9 cellular contexts compared by ENCODE assay signal in the genomic region with DNA sequence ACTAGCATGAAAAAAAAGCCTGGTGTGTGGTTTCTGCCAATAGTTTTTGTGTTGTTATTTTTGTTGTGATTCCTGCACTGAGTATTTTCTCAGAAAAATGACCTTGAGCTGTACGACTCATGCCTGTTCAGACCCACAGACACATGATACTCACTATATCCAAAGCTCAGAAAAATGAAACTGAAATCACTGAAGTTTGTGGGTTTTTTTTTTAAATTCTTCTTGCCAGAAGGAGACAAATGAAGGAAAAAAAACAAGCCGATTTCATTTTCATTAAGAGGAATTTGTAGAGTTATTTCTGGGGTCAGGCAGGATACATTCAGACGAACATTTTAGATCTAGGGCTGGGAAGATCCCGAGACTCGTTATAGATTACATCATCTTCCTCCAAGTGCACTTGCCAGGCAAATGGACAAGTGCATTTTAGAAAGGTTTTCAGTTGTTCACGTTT.
A peak's percentile ranks its signal among the peaks of the same experiment; 100 is the strongest.
DNase-seq lines count a peak whose midpoint lies in the region; ATAC-seq and TF ChIP-seq lines count a peak whose summit lies in the region.
"Had no signal": no experiment of that assay in that cellular context is flagged by ENCODE, and none has a peak within 500 bp of the region (broad histone marks: within the 10 kb centered on the region; RNA-seq: fewer than 3 reads in every experiment).

No MANE protein-coding gene starts in this region.

- POLR2A ChIA-PET in CD4-positive, alpha-beta T cell (lab: Charles Lee) = interaction anchor here (0.7 to 1.1 kb wide), 2 partner anchors 19 to 59 kb away, joined by 3 to 4 read pairs; no protein-coding TSS in a partner anchor

- H3K27ac ChIP-seq in CD4-positive, alpha-beta T cell (ENCODE audit: low read depth, low read length) = no peak overlapping the region
- H3K27ac ChIP-seq: HL-60 had no signal

- no peaks in the 10 kb centered on the region for H3K9me3 Mint-ChIP-seq in CD4-positive, alpha-beta T cell
- H3K9me3 Mint-ChIP-seq in mesothelial cell of epicardium = no peaks in the 10 kb centered on the region

- intact Hi-C loops in CD4-positive, alpha-beta T cell (cut with DNase I, micrococcal nuclease) = loop anchor here in 1 of 2 experiments (2.0 to 5.0 kb wide), 2 partner anchors 87 to 101 kb away; no protein-coding TSS in a partner anchor

- peak overlapping the region; percentile 22 for H3K4me3 Mint-ChIP-seq in CD4-positive, alpha-beta T cell
- peak overlapping the region; percentile 14 for H3K4me3 Mint-ChIP-seq in mesothelial cell of epicardium

- no peaks in the 10 kb centered on the region for H3K27me3 Mint-ChIP-seq in CD4-positive, alpha-beta T cell
- no peaks in the 10 kb centered on the region for H3K27me3 Mint-ChIP-seq in mesothelial cell of epicardium (ENCODE audit: low read depth)

- ATAC-seq in CD4-positive, alpha-beta T cell (ENCODE audit: poor library complexity) = no peak
- ATAC-seq in HG02852 (IDR thresholded peaks at IDR 0.05; ENCODE audit: unreplicated experiment) (peak; percentile 36), HG03565 (IDR thresholded peaks at IDR 0.05; ENCODE audit: unreplicated experiment) (no peak)

- no peaks in the 10 kb centered on the region for H3K27me3 ChIP-seq in CD4-positive, alpha-beta T cell (ENCODE audit: control insufficient read depth, insufficient read depth, low read length)

- H3K27ac Mint-ChIP-seq in CD4-positive, alpha-beta T cell = peak overlapping the region; percentile 72
- peak overlapping the region; percentile 70 for H3K27ac Mint-ChIP-seq in mesothelial cell of epicardium

- H3K36me3 Mint-ChIP-seq in CD4-positive, alpha-beta T cell (ENCODE audit: low read depth) = no peaks in the 10 kb centered on the region
- no peaks in the 10 kb centered on the region for H3K36me3 Mint-ChIP-seq in mesothelial cell of epicardium

- DNase-seq in CD4-positive, alpha-beta T cell = no peak
- peak; percentile 73 for DNase-seq in amniotic epithelial cell (ENCODE audit: low read depth)
- DNase-seq in mesothelial cell of epicardium (ENCODE audit: low spot score in 2 of 2, unreplicated experiment in 2 of 2) = no peak
- no peak for DNase-seq in NCI-H510A (lab: John Stamatoyannopoulos, UW)
- DNase-seq in GDM1 (lab: John Stamatoyannopoulos, UW) = no peak
- DNase-seq in NCI-H1092 (lab: John Stamatoyannopoulos, UW) = no peak

- no peaks in the 10 kb centered on the region for H3K9me3 ChIP-seq in CD4-positive, alpha-beta T cell (ENCODE audit: control insufficient read depth, low read length)

- H3K4me1 Mint-ChIP-seq in CD4-positive, alpha-beta T cell (ENCODE audit: low read depth) = peaks cover 73% of the 10 kb centered on the region
- peaks cover 17% of the 10 kb centered on the region for H3K4me1 Mint-ChIP-seq in mesothelial cell of epicardium

- TF ChIP-seq CTCF in CD4-positive, alpha-beta T cell (IDR thresholded peaks at IDR 0.05) = no peak
- no peak for TF ChIP-seq CTCF in mesothelial cell of epicardium (IDR thresholded peaks at IDR 0.05; ENCODE audit: unreplicated experiment)

- CTCF ChIA-PET in CD4-positive, alpha-beta T cell (lab: Charles Lee) = interaction anchor here (0.8 kb wide), 1 partner anchor 64 kb away, joined by 3 read pairs; no protein-coding TSS in a partner anchor
